Comparison of ENCODE assay signal across 27 cellular contexts in the genomic region with DNA sequence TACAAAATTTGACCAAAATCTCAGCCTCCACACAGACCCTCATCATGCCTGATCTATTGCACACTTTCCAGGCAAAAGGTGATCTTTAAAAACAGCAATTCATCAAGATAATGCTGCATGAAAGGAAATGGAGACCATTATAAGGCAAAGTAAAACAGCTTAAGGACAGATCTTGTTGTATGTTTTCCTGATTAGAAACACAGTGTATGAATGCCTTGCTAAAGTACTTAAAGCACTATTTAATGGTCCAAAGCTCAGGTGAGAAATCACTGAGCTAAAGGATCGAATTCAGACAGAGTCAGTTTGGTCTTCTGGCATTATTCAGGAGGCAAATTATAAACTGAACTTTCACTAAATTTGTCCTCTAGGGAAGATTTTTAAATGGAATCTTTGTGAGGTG. TPM values are rescaled to one million over a fixed set of nuclear protein-coding genes. Genes with fewer than 3 reads are reported as not detected.
"Had no signal": no experiment of that assay in that cellular context is flagged by ENCODE, and none has a peak within 500 bp of the region (broad histone marks: within the 10 kb centered on the region; RNA-seq: fewer than 3 reads in every experiment).

No MANE protein-coding gene starts in this region.

- H3K36me3 ChIP-seq: left lung, lower lobe of right lung, right lobe of liver, vagina had no signal

- H3K36me3 Mint-ChIP-seq: stimulated activated effector memory CD8-positive, alpha-beta T cell treated with anti-CD3 and anti-CD28 coated beads, Interleukin-12 subunit alpha, Interleukin-12 subunit beta, amount 100 ng/mL, for 72 hours; type B pancreatic cell had no signal

- ATAC-seq: activated CD4-positive, CD25-positive, alpha-beta regulatory T cell treated with anti-CD3 and anti-CD28 coated beads, Interleukin-2, amount 50 U/mL, for 24 hours; left lung; lower lobe of right lung; natural killer cell; right lobe of liver; stimulated activated effector memory CD8-positive, alpha-beta T cell treated with anti-CD3 and anti-CD28 coated beads, Interleukin-12 subunit alpha, Interleukin-12 subunit beta, amount 100 ng/mL, for 72 hours had no signal

- H3K4me1 ChIP-seq: left lung, lower lobe of right lung, right lobe of liver, vagina had no signal

- H3K27me3 Mint-ChIP-seq: dendritic cell treated with granulocyte-macrophage colony-stimulating factor and Interleukin-4, amounts not matched to agents 40 ng/mL and 50 ng/mL, for 4 days had no signal

- H3K27ac ChIP-seq: left lung, lower lobe of right lung, right lobe of liver, skin epidermis, vagina, VCaP had no signal

- H3K9me3 ChIP-seq: right lobe of liver, vagina had no signal

- DNase-seq: activated CD4-positive, alpha-beta T cell treated with anti-CD3 and anti-CD28 coated beads for 48 hours; activated CD4-positive, alpha-beta T cell treated with anti-CD3 and anti-CD28 coated beads, Interleukin-2, amount 50 U/mL, for 48 hours; activated CD8-positive, alpha-beta memory T cell treated with anti-CD3 and anti-CD28 coated beads for 24 hours; activated gamma-delta T cell; activated naive CD4-positive, alpha-beta T cell treated with anti-CD3 and anti-CD28 coated beads, Interleukin-2, amount 50 U/mL, for 16 hours; amniotic stem cell; caudate nucleus; head of caudate nucleus; hypothalamus; left lung; lower lobe of right lung; mesenchymal stem cell; natural killer cell; right lobe of liver; stimulated activated CD4-positive, alpha-beta T cell treated with anti-CD3 and anti-CD28 coated beads, Interleukin-12 subunit alpha, Interleukin-12 subunit beta, amount 100 ng/mL, for 4 hours; stimulated activated CD4-positive, alpha-beta T cell treated with anti-CD3 and anti-CD28 coated beads, Interleukin-4, amount 100 ng/mL, for 24 hours; T-helper 9 cell had no signal

- H3K27ac Mint-ChIP-seq: dendritic cell treated with granulocyte-macrophage colony-stimulating factor and Interleukin-4, amounts not matched to agents 40 ng/mL and 50 ng/mL, for 4 days; natural killer cell; stimulated activated effector memory CD8-positive, alpha-beta T cell treated with anti-CD3 and anti-CD28 coated beads, Interleukin-12 subunit alpha, Interleukin-12 subunit beta, amount 100 ng/mL, for 72 hours; stimulated activated naive CD8-positive, alpha-beta T cell treated with anti-CD3 and anti-CD28 coated beads, Interleukin-15, Interleukin-2, amounts not matched to agents 100 ng/mL and 50 ng/mL, for 24 hours; T-helper 1 cell treated with Interleukin-12 subunit alpha and Interleukin-12 subunit beta and Interleukin-4 antibody, amounts not matched to agents 30 μg/mL and 1 μg/mL, for 36 hours; type B pancreatic cell had no signal

- H3K9me3 Mint-ChIP-seq: stimulated activated effector memory CD8-positive, alpha-beta T cell treated with anti-CD3 and anti-CD28 coated beads, Interleukin-12 subunit alpha, Interleukin-12 subunit beta, amount 100 ng/mL, for 72 hours; type B pancreatic cell had no signal

- H3K4me1 Mint-ChIP-seq: natural killer cell; stimulated activated effector memory CD8-positive, alpha-beta T cell treated with anti-CD3 and anti-CD28 coated beads, Interleukin-12 subunit alpha, Interleukin-12 subunit beta, amount 100 ng/mL, for 72 hours had no signal

- H3K27me3 ChIP-seq: right lobe of liver, vagina had no signal

- H3K4me3 Mint-ChIP-seq: dendritic cell treated with granulocyte-macrophage colony-stimulating factor and Interleukin-4, amounts not matched to agents 40 ng/mL and 50 ng/mL, for 4 days; natural killer cell; stimulated activated effector memory CD8-positive, alpha-beta T cell treated with anti-CD3 and anti-CD28 coated beads, Interleukin-12 subunit alpha, Interleukin-12 subunit beta, amount 100 ng/mL, for 72 hours; stimulated activated naive CD8-positive, alpha-beta T cell treated with anti-CD3 and anti-CD28 coated beads, Interleukin-15, Interleukin-2, amounts not matched to agents 100 ng/mL and 50 ng/mL, for 24 hours; T-helper 1 cell treated with Interleukin-12 subunit alpha and Interleukin-12 subunit beta and Interleukin-4 antibody, amounts not matched to agents 30 μg/mL and 1 μg/mL, for 36 hours; type B pancreatic cell had no signal

- H3K4me3 ChIP-seq: left lung, lower lobe of right lung, right lobe of liver, skin epidermis, vagina had no signal

RNA-seq across cellular contexts. Expression of a gene that starts 18.7 kb away (rescaled TPM):
- total RNA-seq: osteocyte had no signal
